In the genomic region with DNA sequence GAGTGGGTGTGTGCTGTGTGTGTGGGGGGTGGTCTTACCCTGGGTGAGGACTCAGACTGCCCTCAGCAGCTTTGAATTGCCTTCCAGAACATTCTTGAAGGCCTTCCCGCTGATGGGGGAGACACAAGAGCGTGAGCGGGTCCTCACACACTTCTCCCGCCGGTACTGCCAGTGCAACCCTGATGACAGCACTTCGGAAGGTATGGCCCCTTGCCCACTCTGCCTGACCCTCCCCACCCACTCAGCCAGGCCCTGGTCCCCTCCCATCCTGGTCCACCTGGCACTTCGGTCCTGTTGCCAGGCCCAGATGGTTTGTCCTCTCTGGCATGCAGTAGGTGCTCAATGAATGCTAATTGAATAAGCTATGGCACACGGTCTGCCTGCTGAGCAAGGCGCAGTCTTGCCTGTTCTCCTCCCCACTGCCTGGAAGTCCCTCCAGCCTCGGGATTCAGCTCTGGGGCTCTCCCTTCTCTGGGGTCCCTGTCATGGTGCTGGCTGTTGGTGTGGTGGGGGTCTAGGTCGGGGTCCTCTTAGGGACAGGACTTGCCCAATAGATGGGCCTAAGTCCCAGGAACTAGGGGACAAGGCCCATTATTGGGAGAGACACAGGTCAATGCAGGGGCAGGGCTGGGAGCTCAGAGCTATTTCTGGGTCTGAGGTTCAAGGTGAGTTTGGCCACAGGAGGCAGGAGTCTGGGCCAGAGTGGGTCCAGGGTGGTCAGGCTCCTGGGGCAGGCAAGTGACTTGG, we compare ENCODE assay signal across 25 cellular contexts. TPM values are rescaled to one million over a fixed set of nuclear protein-coding genes. Genes with fewer than 3 reads are reported as not detected.
"Had no signal": no experiment of that assay in that cellular context is flagged by ENCODE, and none has a peak within 500 bp of the region (broad histone marks: within the 10 kb centered on the region; RNA-seq: fewer than 3 reads in every experiment).

No MANE protein-coding gene starts in this region.

- H3K4me1 ChIP-seq: foreskin keratinocyte, right atrium auricular region, suprapubic skin, thyroid gland, uterus had no signal

- H3K9me3 ChIP-seq: neutrophil, suprapubic skin, thyroid gland, uterus had no signal

- H3K27me3 ChIP-seq: right atrium auricular region, suprapubic skin, thyroid gland, uterus had no signal

- DNase-seq: effector CD4-positive, alpha-beta T cell; endodermal cell; erythroblast; foreskin keratinocyte; immature natural killer cell; left colon; left ventricle myocardium superior; mesenchymal stem cell; midbrain; nephron progenitor cell; stimulated activated CD4-positive, alpha-beta T cell treated with anti-CD3 and anti-CD28 coated beads, Interleukin-4, amount 100 ng/mL, for 1 hour; stimulated activated CD8-positive, alpha-beta memory T cell treated with anti-CD3 and anti-CD28 coated beads, Interleukin-4, amount 100 ng/mL, for 48 hours; stimulated activated naive CD8-positive, alpha-beta T cell treated with anti-CD3 and anti-CD28 coated beads, Interleukin-15, Interleukin-2, amounts not matched to agents 100 U/mL and 50 U/mL, for 24 hours; thyroid gland; uterus had no signal

- H3K4me3 ChIP-seq: coronary artery, lung, right atrium auricular region, smooth muscle cell, suprapubic skin, thyroid gland, uterus had no signal

- H3K27ac ChIP-seq: coronary artery, foreskin keratinocyte, neutrophil, right atrium auricular region, suprapubic skin, thyroid gland, uterus had no signal

- ATAC-seq: foreskin keratinocyte; left colon; left ventricle myocardium superior; stimulated activated effector memory CD8-positive, alpha-beta T cell treated with anti-CD3 and anti-CD28 coated beads, Interleukin-12 subunit alpha, Interleukin-12 subunit beta, amount 100 ng/mL, for 72 hours; stimulated activated naive CD8-positive, alpha-beta T cell treated with anti-CD3 and anti-CD28 coated beads, Interleukin-15, Interleukin-2, amounts not matched to agents 100 U/mL and 50 U/mL, for 24 hours had no signal

- H3K36me3 ChIP-seq: neutrophil, right atrium auricular region, suprapubic skin, thyroid gland, uterus had no signal

RNA-seq across cellular contexts. Expression of gene PSD2, which starts 26.4 kb away (rescaled TPM):
- total RNA-seq: dermis microvascular lymphatic vessel endothelial cell, endothelial cell of umbilical vein, foreskin keratinocyte, left ventricle myocardium superior had no signal
- polyA plus RNA-seq: endothelial cell of umbilical vein, foreskin keratinocyte, keratinocyte had no signal
